Comparison of ENCODE assay signal across 1 cellular context in the genomic region with DNA sequence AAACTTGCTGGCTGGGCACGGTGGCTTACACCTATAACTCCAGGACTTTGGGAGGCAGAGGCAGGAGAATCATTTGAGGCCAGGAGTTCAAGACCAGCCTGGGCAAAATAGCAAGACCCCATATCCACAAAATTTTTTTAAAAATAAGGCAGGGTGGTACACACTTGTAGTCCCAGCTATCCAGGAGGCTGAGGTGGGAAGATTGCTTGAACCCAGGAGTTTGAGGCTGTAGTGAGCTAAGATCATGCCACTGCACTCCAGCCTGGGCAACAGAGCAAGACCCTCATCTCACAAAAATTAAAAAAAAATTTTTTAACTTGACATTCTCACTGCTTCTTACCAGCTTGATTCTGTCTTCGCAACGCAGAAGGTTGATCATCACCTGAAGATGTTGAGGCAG.
TF ChIP-seq lines count a peak whose summit lies in the region.

No MANE protein-coding gene starts in this region.

TF ChIP-seq in K562, 482 proteins besides CTCF, POLR2A, EP300 and RAD21 (continued from another document):
- TF ChIP-seq, protein P1, sequence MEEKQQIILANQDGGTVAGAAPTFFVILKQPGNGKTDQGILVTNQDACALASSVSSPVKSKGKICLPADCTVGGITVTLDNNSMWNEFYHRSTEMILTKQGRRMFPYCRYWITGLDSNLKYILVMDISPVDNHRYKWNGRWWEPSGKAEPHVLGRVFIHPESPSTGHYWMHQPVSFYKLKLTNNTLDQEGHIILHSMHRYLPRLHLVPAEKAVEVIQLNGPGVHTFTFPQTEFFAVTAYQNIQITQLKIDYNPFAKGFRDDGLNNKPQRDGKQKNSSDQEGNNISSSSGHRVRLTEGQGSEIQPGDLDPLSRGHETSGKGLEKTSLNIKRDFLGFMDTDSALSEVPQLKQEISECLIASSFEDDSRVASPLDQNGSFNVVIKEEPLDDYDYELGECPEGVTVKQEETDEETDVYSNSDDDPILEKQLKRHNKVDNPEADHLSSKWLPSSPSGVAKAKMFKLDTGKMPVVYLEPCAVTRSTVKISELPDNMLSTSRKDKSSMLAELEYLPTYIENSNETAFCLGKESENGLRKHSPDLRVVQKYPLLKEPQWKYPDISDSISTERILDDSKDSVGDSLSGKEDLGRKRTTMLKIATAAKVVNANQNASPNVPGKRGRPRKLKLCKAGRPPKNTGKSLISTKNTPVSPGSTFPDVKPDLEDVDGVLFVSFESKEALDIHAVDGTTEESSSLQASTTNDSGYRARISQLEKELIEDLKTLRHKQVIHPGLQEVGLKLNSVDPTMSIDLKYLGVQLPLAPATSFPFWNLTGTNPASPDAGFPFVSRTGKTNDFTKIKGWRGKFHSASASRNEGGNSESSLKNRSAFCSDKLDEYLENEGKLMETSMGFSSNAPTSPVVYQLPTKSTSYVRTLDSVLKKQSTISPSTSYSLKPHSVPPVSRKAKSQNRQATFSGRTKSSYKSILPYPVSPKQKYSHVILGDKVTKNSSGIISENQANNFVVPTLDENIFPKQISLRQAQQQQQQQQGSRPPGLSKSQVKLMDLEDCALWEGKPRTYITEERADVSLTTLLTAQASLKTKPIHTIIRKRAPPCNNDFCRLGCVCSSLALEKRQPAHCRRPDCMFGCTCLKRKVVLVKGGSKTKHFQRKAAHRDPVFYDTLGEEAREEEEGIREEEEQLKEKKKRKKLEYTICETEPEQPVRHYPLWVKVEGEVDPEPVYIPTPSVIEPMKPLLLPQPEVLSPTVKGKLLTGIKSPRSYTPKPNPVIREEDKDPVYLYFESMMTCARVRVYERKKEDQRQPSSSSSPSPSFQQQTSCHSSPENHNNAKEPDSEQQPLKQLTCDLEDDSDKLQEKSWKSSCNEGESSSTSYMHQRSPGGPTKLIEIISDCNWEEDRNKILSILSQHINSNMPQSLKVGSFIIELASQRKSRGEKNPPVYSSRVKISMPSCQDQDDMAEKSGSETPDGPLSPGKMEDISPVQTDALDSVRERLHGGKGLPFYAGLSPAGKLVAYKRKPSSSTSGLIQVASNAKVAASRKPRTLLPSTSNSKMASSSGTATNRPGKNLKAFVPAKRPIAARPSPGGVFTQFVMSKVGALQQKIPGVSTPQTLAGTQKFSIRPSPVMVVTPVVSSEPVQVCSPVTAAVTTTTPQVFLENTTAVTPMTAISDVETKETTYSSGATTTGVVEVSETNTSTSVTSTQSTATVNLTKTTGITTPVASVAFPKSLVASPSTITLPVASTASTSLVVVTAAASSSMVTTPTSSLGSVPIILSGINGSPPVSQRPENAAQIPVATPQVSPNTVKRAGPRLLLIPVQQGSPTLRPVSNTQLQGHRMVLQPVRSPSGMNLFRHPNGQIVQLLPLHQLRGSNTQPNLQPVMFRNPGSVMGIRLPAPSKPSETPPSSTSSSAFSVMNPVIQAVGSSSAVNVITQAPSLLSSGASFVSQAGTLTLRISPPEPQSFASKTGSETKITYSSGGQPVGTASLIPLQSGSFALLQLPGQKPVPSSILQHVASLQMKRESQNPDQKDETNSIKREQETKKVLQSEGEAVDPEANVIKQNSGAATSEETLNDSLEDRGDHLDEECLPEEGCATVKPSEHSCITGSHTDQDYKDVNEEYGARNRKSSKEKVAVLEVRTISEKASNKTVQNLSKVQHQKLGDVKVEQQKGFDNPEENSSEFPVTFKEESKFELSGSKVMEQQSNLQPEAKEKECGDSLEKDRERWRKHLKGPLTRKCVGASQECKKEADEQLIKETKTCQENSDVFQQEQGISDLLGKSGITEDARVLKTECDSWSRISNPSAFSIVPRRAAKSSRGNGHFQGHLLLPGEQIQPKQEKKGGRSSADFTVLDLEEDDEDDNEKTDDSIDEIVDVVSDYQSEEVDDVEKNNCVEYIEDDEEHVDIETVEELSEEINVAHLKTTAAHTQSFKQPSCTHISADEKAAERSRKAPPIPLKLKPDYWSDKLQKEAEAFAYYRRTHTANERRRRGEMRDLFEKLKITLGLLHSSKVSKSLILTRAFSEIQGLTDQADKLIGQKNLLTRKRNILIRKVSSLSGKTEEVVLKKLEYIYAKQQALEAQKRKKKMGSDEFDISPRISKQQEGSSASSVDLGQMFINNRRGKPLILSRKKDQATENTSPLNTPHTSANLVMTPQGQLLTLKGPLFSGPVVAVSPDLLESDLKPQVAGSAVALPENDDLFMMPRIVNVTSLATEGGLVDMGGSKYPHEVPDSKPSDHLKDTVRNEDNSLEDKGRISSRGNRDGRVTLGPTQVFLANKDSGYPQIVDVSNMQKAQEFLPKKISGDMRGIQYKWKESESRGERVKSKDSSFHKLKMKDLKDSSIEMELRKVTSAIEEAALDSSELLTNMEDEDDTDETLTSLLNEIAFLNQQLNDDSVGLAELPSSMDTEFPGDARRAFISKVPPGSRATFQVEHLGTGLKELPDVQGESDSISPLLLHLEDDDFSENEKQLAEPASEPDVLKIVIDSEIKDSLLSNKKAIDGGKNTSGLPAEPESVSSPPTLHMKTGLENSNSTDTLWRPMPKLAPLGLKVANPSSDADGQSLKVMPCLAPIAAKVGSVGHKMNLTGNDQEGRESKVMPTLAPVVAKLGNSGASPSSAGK (IDR thresholded peaks at IDR 0.05), result no peak
- TF ChIP-seq RBM25 (IDR thresholded peaks at IDR 0.05; ENCODE audit: low read depth, low read length, severe bottlenecking), result peak; percentile 2
